31 cellular contexts compared by ENCODE assay signal in the genomic region with DNA sequence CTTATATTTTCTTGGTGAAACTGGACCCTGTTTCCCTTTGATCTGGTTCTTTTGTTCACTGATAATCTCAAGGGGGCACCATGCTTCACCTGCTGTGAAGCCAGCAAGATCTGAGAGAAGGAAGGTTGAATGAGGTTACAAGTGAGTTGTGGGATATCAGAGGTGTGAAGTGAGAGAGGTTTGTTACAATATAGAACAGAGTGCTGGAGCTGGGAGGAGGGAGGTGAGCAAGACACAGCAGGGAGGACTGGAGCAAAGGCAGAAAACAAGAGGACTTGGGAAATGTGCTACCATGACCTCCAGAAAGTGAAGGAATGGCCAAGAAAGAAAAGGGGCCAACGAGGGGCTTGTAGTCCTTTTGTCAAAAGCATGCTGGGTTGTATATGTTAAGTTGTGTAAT.
"Had no signal": no experiment of that assay in that cellular context is flagged by ENCODE, and none has a peak within 500 bp of the region (broad histone marks: within the 10 kb centered on the region; RNA-seq: fewer than 3 reads in every experiment).

No MANE protein-coding gene starts in this region.

- H3K4me3 ChIP-seq: pancreas, psoas muscle, skin epidermis, smooth muscle cell, spleen, suprapubic skin, testis, tibial artery, transverse colon, upper lobe of right lung, uterus had no signal

- H3K27ac ChIP-seq: neutrophil, pancreas, psoas muscle, skin epidermis, spleen, suprapubic skin, testis, tibial artery, transverse colon, upper lobe of right lung, uterus had no signal

- H3K9me3 ChIP-seq: neutrophil, psoas muscle, suprapubic skin, testis, transverse colon, upper lobe of right lung, uterus had no signal

- H3K4me2 ChIP-seq: smooth muscle cell had no signal

- ATAC-seq: naive thymus-derived CD4-positive, alpha-beta T cell; natural killer cell; pancreas; psoas muscle; right cardiac atrium; sciatic nerve; stimulated activated memory B cell treated with anti-CD40 and anti-IgM and Interleukin-4, amounts not matched to agents 10 μg/mL and 1 μg/mL and 100 μg/mL, for 72 hours; stimulated activated naive CD8-positive, alpha-beta T cell treated with anti-CD3 and anti-CD28 coated beads, Interleukin-15, amount 100 ng/mL, for 72 hours; stimulated activated naive CD8-positive, alpha-beta T cell treated with anti-CD3 and anti-CD28 coated beads, Interleukin-15, Interleukin-2, amounts not matched to agents 100 U/mL and 50 U/mL, for 24 hours; upper lobe of right lung had no signal

- H3K4me3 Mint-ChIP-seq: naive thymus-derived CD4-positive, alpha-beta T cell; natural killer cell; nephron; stimulated activated memory B cell treated with anti-CD40 and anti-IgM and Interleukin-4, amounts not matched to agents 10 μg/mL and 1 μg/mL and 100 μg/mL, for 72 hours; stimulated activated naive CD8-positive, alpha-beta T cell treated with anti-CD3 and anti-CD28 coated beads, Interleukin-15, amount 100 ng/mL, for 72 hours; type B pancreatic cell had no signal

- H3K36me3 Mint-ChIP-seq: natural killer cell; stimulated activated memory B cell treated with anti-CD40 and anti-IgM and Interleukin-4, amounts not matched to agents 10 μg/mL and 1 μg/mL and 100 μg/mL, for 72 hours had no signal

- H3K36me3 ChIP-seq: neutrophil, pancreas, spleen, suprapubic skin, tibial artery, transverse colon, upper lobe of right lung, uterus had no signal

- H3K27ac Mint-ChIP-seq: naive thymus-derived CD4-positive, alpha-beta T cell; natural killer cell; nephron; progenitor cell of endocrine pancreas; stimulated activated memory B cell treated with anti-CD40 and anti-IgM and Interleukin-4, amounts not matched to agents 10 μg/mL and 1 μg/mL and 100 μg/mL, for 72 hours; stimulated activated naive CD8-positive, alpha-beta T cell treated with anti-CD3 and anti-CD28 coated beads, Interleukin-15, amount 100 ng/mL, for 72 hours; type B pancreatic cell had no signal

- DNase-seq: naive thymus-derived CD4-positive, alpha-beta T cell; natural killer cell; nucleus accumbens; pancreas; posterior cingulate gyrus; psoas muscle; right cardiac atrium; spleen; stimulated activated CD4-positive, alpha-beta T cell treated with anti-CD3 and anti-CD28 coated beads, Interleukin-12 subunit alpha, Interleukin-12 subunit beta, amount 100 ng/mL, for 4 hours; stimulated activated CD4-positive, alpha-beta T cell treated with anti-CD3 and anti-CD28 coated beads, Interleukin-1b, Interleukin-23, amount 100 ng/mL, for 48 hours; stimulated activated CD4-positive, alpha-beta T cell treated with anti-CD3 and anti-CD28 coated beads, Interleukin-4, amount 100 ng/mL, for 1 hour; stimulated activated CD4-positive, alpha-beta T cell treated with anti-CD3 and anti-CD28 coated beads, Interleukin-4, amount 100 ng/mL, for 4 hours; stimulated activated CD8-positive, alpha-beta memory T cell treated with anti-CD3 and anti-CD28 coated beads, Interleukin-4, amount 100 ng/mL, for 48 hours; stimulated activated naive CD4-positive, alpha-beta T cell; stimulated activated naive CD8-positive, alpha-beta T cell treated with anti-CD3 and anti-CD28 coated beads, Interleukin-15, amount 100 ng/mL, for 72 hours; stimulated activated naive CD8-positive, alpha-beta T cell treated with anti-CD3 and anti-CD28 coated beads, Interleukin-15, Interleukin-2, amounts not matched to agents 100 U/mL and 50 U/mL, for 24 hours; substantia nigra; testis; tibial artery; transverse colon; upper lobe of right lung; uterus had no signal

- H3K4me1 ChIP-seq: psoas muscle, spleen, suprapubic skin, testis, tibial artery, transverse colon, upper lobe of right lung had no signal

- H3K27me3 ChIP-seq: neutrophil, pancreas, spleen, suprapubic skin, testis, tibial artery, transverse colon, upper lobe of right lung, uterus had no signal

- H3K4me1 Mint-ChIP-seq: naive thymus-derived CD4-positive, alpha-beta T cell; stimulated activated memory B cell treated with anti-CD40 and anti-IgM and Interleukin-4, amounts not matched to agents 10 μg/mL and 1 μg/mL and 100 μg/mL, for 72 hours; stimulated activated naive CD8-positive, alpha-beta T cell treated with anti-CD3 and anti-CD28 coated beads, Interleukin-15, amount 100 ng/mL, for 72 hours had no signal
